ENCODE assay signal across 16 cellular contexts in the genomic region with DNA sequence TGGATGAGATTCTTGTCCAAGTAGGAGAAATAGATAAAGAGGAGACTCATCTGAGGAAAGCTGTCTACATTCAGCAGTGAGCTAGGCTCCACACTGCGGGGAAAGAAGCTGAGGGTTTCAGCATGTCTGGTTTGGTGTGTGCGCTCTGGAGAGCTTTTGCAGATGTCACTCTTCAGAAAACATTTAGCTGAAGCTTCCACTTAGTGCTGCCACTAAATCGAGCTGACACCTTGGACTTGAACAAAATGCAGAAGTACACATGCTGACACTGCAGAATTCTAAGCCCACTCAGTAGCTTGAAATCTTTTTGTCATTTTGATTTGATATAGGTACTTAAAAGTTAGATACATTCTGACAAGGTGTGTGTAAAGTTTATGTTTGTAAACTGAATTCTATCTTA.
"Had no signal": no experiment of that assay in that cellular context is flagged by ENCODE, and none has a peak within 500 bp of the region (broad histone marks: within the 10 kb centered on the region; RNA-seq: fewer than 3 reads in every experiment).

No MANE protein-coding gene starts in this region.

- ATAC-seq: activated CD4-positive, CD25-positive, alpha-beta regulatory T cell treated with anti-CD3 and anti-CD28 coated beads, Interleukin-2, amount 50 U/mL, for 24 hours; activated T-cell treated with anti-CD3 and anti-CD28 coated beads, Interleukin-2, amount 50 U/mL, for 4 hours; effector memory CD8-positive, alpha-beta T cell had no signal

- H3K27me3 ChIP-seq: brain microvascular endothelial cell, foreskin keratinocyte, sigmoid colon had no signal

- H3K27ac ChIP-seq: brain microvascular endothelial cell, foreskin keratinocyte, sigmoid colon had no signal

- H3K27ac Mint-ChIP-seq: nephron had no signal

- H3K27me3 Mint-ChIP-seq: effector memory CD8-positive, alpha-beta T cell had no signal

- H3K4me1 ChIP-seq: foreskin keratinocyte, sigmoid colon had no signal

- H3K9me3 ChIP-seq: sigmoid colon had no signal

- H3K4me1 Mint-ChIP-seq: mesothelial cell of epicardium, nephron had no signal

- DNase-seq: activated CD4-positive, alpha-beta T cell treated with anti-CD3 and anti-CD28 coated beads, Interleukin-2, amount 50 U/mL, for 1 hour; activated CD8-positive, alpha-beta memory T cell treated with anti-CD3 and anti-CD28 coated beads, Interleukin-2, amount 50 U/mL, for 4 hours; activated naive CD4-positive, alpha-beta T cell treated with anti-CD3 and anti-CD28 coated beads for 36 hours; activated T-cell treated with anti-CD3 and anti-CD28 coated beads, Interleukin-2, amount 50 U/mL, for 4 hours; aorta; effector memory CD8-positive, alpha-beta T cell; foreskin keratinocyte; hypothalamus; islet precursor cell; nucleus accumbens; sigmoid colon; stimulated activated naive CD4-positive, alpha-beta T cell had no signal

- H3K4me3 ChIP-seq: sigmoid colon had no signal

- H3K9me3 Mint-ChIP-seq: activated naive CD4-positive, alpha-beta T cell treated with anti-CD3 and anti-CD28 coated beads for 36 hours; activated T-cell treated with anti-CD3 and anti-CD28 coated beads, Interleukin-2, amount 50 U/mL, for 4 hours; effector memory CD8-positive, alpha-beta T cell; mesothelial cell of epicardium; nephron had no signal

- H3K4me3 Mint-ChIP-seq: activated naive CD4-positive, alpha-beta T cell treated with anti-CD3 and anti-CD28 coated beads for 36 hours; activated T-cell treated with anti-CD3 and anti-CD28 coated beads, Interleukin-2, amount 50 U/mL, for 4 hours; effector memory CD8-positive, alpha-beta T cell; mesothelial cell of epicardium; nephron had no signal
